In genomic region chr4:188266386-188266785, GRCh38 we compare ENCODE assay signal across 28 cellular contexts.
"Had no signal": no experiment of that assay in that cellular context is flagged by ENCODE, and none has a peak within 500 bp of the region (broad histone marks: within the 10 kb centered on the region; RNA-seq: fewer than 3 reads in every experiment).

No MANE protein-coding gene starts in this region.

- H3K36me3 Mint-ChIP-seq: naive thymus-derived CD4-positive, alpha-beta T cell; neural progenitor cell; stimulated activated naive B cell treated with anti-CD40 and anti-IgM and Interleukin-4, amounts not matched to agents 10 μg/mL and 1 μg/mL and 100 μg/mL, for 72 hours had no signal

- H3K27ac Mint-ChIP-seq: effector memory CD8-positive, alpha-beta T cell; naive thymus-derived CD4-positive, alpha-beta T cell; nephron; neural progenitor cell; stimulated activated naive B cell treated with anti-CD40 and anti-IgM and Interleukin-4, amounts not matched to agents 10 μg/mL and 1 μg/mL and 100 μg/mL, for 72 hours; stimulated activated naive CD8-positive, alpha-beta T cell treated with anti-CD3 and anti-CD28 coated beads, Interleukin-15, Interleukin-2, amounts not matched to agents 100 ng/mL and 50 ng/mL, for 24 hours had no signal

- ATAC-seq: effector memory CD8-positive, alpha-beta T cell; heart right ventricle; left cardiac atrium; left lung; naive thymus-derived CD4-positive, alpha-beta T cell; psoas muscle; right cardiac atrium; stimulated activated naive B cell treated with anti-CD40 and anti-IgM and Interleukin-4, amounts not matched to agents 10 μg/mL and 1 μg/mL and 100 μg/mL, for 72 hours; upper lobe of right lung had no signal

- H3K27me3 Mint-ChIP-seq: effector memory CD8-positive, alpha-beta T cell; naive thymus-derived CD4-positive, alpha-beta T cell; stimulated activated naive B cell treated with anti-CD40 and anti-IgM and Interleukin-4, amounts not matched to agents 10 μg/mL and 1 μg/mL and 100 μg/mL, for 72 hours; stimulated activated naive CD8-positive, alpha-beta T cell treated with anti-CD3 and anti-CD28 coated beads, Interleukin-15, Interleukin-2, amounts not matched to agents 100 ng/mL and 50 ng/mL, for 24 hours had no signal

- H3K27ac ChIP-seq: heart right ventricle, left lung, neural progenitor cell, ovary, psoas muscle, skin epidermis, suprapubic skin, transverse colon, upper lobe of right lung, uterus had no signal

- H3K4me3 ChIP-seq: heart right ventricle, left lung, neural progenitor cell, ovary, psoas muscle, skin epidermis, suprapubic skin, transverse colon, upper lobe of right lung, uterus had no signal

- H3K9me3 Mint-ChIP-seq: nephron had no signal

- H3K4me1 ChIP-seq: heart right ventricle, left lung, neural progenitor cell, psoas muscle, suprapubic skin, transverse colon, upper lobe of right lung, uterus had no signal

- H3K4me2 ChIP-seq: neural progenitor cell had no signal

- FAIRE-seq: endometrium, islet of Langerhans had no signal

- H3K36me3 ChIP-seq: heart right ventricle, left lung, neural progenitor cell, ovary, suprapubic skin, transverse colon, upper lobe of right lung, uterus had no signal

- H2AFZ ChIP-seq: neural progenitor cell had no signal

- H3K9me3 ChIP-seq: left lung, ovary, psoas muscle, suprapubic skin, transverse colon, upper lobe of right lung, uterus had no signal

- H3K9ac ChIP-seq: neural progenitor cell had no signal

- DNase-seq: cortex of kidney; effector memory CD8-positive, alpha-beta T cell; foreskin melanocyte; glutamatergic neuron; heart right ventricle; hippocampal formation; left cardiac atrium; left lung; mesendoderm; midbrain; naive thymus-derived CD4-positive, alpha-beta T cell; ovary; posterior cingulate gyrus; psoas muscle; right cardiac atrium; stimulated activated CD4-positive, alpha-beta T cell treated with anti-CD3 and anti-CD28 coated beads, Interleukin-15, amount 100 ng/mL, for 24 hours; stimulated activated CD4-positive, alpha-beta T cell treated with anti-CD3 and anti-CD28 coated beads, Interleukin-2, amount 100 ng/mL, for 48 hours; stimulated activated naive B cell treated with anti-CD40 and anti-IgM and Interleukin-4, amounts not matched to agents 10 μg/mL and 1 μg/mL and 100 μg/mL, for 72 hours; transverse colon; upper lobe of right lung; uterus had no signal

- H3K4me1 Mint-ChIP-seq: naive thymus-derived CD4-positive, alpha-beta T cell; nephron; neural progenitor cell; stimulated activated naive B cell treated with anti-CD40 and anti-IgM and Interleukin-4, amounts not matched to agents 10 μg/mL and 1 μg/mL and 100 μg/mL, for 72 hours had no signal

- H3K4me3 Mint-ChIP-seq: effector memory CD8-positive, alpha-beta T cell; naive thymus-derived CD4-positive, alpha-beta T cell; nephron; neural progenitor cell; stimulated activated naive B cell treated with anti-CD40 and anti-IgM and Interleukin-4, amounts not matched to agents 10 μg/mL and 1 μg/mL and 100 μg/mL, for 72 hours; stimulated activated naive CD8-positive, alpha-beta T cell treated with anti-CD3 and anti-CD28 coated beads, Interleukin-15, Interleukin-2, amounts not matched to agents 100 ng/mL and 50 ng/mL, for 24 hours had no signal

- H3K27me3 ChIP-seq: heart right ventricle, left lung, neural progenitor cell, ovary, suprapubic skin, transverse colon, upper lobe of right lung, uterus had no signal
